ENCODE assay signal across 18 cellular contexts in the genomic region with DNA sequence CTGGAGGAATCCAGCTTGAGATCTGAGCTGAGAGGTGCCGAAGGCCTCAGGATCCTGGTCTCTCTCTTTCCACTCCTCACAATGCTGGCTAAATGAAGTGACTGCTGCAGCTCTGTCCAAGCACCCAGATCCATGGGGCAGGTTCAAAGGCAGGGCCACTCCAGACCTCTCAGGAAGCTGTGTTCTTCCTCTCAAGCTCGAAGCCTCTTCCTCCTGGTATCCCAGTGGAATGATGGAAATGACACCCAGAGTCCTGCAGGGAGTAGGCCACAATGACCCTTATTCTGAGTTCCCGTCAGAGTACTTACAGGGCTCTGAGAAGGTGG.
"Had no signal": no experiment of that assay in that cellular context is flagged by ENCODE, and none has a peak within 500 bp of the region (broad histone marks: within the 10 kb centered on the region; RNA-seq: fewer than 3 reads in every experiment).

No MANE protein-coding gene starts in this region.

- H3K4me3 ChIP-seq: coronary artery, dorsolateral prefrontal cortex, esophagus muscularis mucosa, gastrocnemius medialis, heart right ventricle, left lung, lower lobe of right lung, sigmoid colon, skin epidermis, stomach, uterus had no signal

- DNase-seq: effector memory CD4-positive, alpha-beta T cell; heart right ventricle; left lung; lower lobe of right lung; mesenchymal stem cell; naive B cell; nephron progenitor cell; sigmoid colon; stimulated activated CD4-positive, alpha-beta T cell treated with anti-CD3 and anti-CD28 coated beads, Interleukin-12 subunit alpha, Interleukin-12 subunit beta, amount 100 ng/mL, for 4 hours; stimulated activated naive CD4-positive, alpha-beta T cell; stomach; uterus had no signal

- H3K27ac ChIP-seq: coronary artery, epithelial cell of prostate, heart right ventricle, left lung, lower lobe of right lung, stomach, uterus had no signal

- ATAC-seq: left lung, lower lobe of right lung had no signal

- H3K9me3 ChIP-seq: esophagus muscularis mucosa, gastrocnemius medialis, heart right ventricle, left lung, lower lobe of right lung, sigmoid colon, stomach, uterus had no signal

- H3K4me1 ChIP-seq: left lung, uterus had no signal

- H3K36me3 ChIP-seq: esophagus muscularis mucosa, gastrocnemius medialis, heart right ventricle, left lung, lower lobe of right lung, sigmoid colon, stomach, uterus had no signal

- H3K27me3 ChIP-seq: dorsolateral prefrontal cortex, esophagus muscularis mucosa, gastrocnemius medialis, heart right ventricle, left lung, sigmoid colon, stomach, uterus had no signal
